In the genomic region with DNA sequence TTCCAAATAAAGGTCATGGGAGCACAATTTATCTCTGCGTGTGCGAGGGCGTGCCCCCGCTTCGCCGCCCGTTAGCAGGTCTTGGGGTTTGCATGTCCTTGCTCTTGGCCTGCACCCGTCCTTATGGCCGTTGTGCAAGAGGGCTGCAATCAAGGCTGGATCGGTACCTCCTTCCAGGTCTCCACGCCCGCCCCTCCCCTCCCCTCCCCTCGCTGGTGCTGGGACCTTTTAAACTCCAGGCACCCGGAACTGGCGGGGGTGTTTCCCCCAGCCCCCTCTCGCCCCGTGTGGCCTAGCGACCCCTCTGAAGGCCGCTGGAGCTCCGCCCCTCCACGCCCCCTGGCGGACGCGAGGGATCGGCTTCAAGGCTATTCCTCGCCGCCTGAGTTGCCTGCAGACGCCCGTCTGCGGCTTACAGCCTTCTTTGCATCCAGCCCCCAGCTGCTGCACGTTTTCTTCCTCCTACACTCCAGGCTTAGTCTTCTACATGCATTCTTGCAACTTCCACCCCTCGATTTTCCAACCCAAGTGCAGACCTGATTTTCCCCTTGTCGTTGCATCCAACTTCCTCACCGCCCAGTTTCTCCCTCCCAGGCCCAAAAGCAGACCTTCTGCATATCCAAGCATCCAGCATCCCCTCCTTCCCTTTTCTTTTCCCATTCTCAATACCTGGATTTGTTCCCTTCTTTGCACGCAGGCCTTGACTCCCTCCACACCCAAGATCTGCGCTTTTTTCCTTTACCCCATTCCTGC, we compare ENCODE assay signal across 8 cellular contexts. TPM values are rescaled to one million over a fixed set of nuclear protein-coding genes. Genes with fewer than 3 reads are reported as not detected.
DNase-seq lines count a peak whose midpoint lies in the region; ATAC-seq and TF ChIP-seq lines count a peak whose summit lies in the region.

No MANE protein-coding gene starts in this region.

- H3K36me3 Mint-ChIP-seq in activated CD4-positive, alpha-beta T cell treated with anti-CD3 and anti-CD28 coated beads, Interleukin-2, amount 10 ng/mL, durations not matched to agents 7 days and 5 days (ENCODE audit: low read depth): peaks cover 28% of the 10 kb centered on the region

- TF ChIP-seq CTCF in lower leg skin (IDR thresholded peaks at IDR 0.05): peak in 1 of 3 donors; percentile 36

- no peak for TF ChIP-seq POLR2A in lower leg skin (IDR thresholded peaks at IDR 0.05)

- H3K27me3 Mint-ChIP-seq in activated CD4-positive, alpha-beta T cell treated with anti-CD3 and anti-CD28 coated beads, Interleukin-2, amount 10 ng/mL, durations not matched to agents 7 days and 5 days: no peaks in the 10 kb centered on the region

- 1% methylated on average over 31 to 36 of the region's 36 CpGs for WGBS in lower leg skin, 2 donors

- CTCF ChIA-PET in activated CD4-positive, alpha-beta T cell treated with anti-CD3 and anti-CD28 coated beads, Interleukin-2, amount 10 ng/mL, durations not matched to agents 7 days and 5 days (lab: Charles Lee): interaction anchor here (0.9 to 4.9 kb wide), 6 partner anchors 11 to 104 kb away, joined by 3 to 28 read pairs (median 6); a partner anchor contains a TSS

- peak overlapping the region; percentile 94 for H3K4me3 ChIP-seq in lower leg skin (ENCODE audit: low read depth, poor library complexity, severe bottlenecking)

- no peaks in the 10 kb centered on the region for H3K9me3 Mint-ChIP-seq in activated CD4-positive, alpha-beta T cell treated with anti-CD3 and anti-CD28 coated beads, Interleukin-2, amount 10 ng/mL, durations not matched to agents 7 days and 5 days

- H3K4me3 Mint-ChIP-seq in activated CD4-positive, alpha-beta T cell treated with anti-CD3 and anti-CD28 coated beads, Interleukin-2, amount 10 ng/mL, durations not matched to agents 7 days and 5 days: peak overlapping the region; percentile 92

- intact Hi-C loops in lower leg skin (cut with DNase I; ENCODE audit: low total_unique reads): no loop called here

- peaks cover 40% of the 10 kb centered on the region for H3K4me1 Mint-ChIP-seq in activated CD4-positive, alpha-beta T cell treated with anti-CD3 and anti-CD28 coated beads, Interleukin-2, amount 10 ng/mL, durations not matched to agents 7 days and 5 days

- peak overlapping the region; percentile 77 for H3K27ac Mint-ChIP-seq in activated CD4-positive, alpha-beta T cell treated with anti-CD3 and anti-CD28 coated beads, Interleukin-2, amount 10 ng/mL, durations not matched to agents 7 days and 5 days

- ATAC-seq in GM18907 (IDR thresholded peaks at IDR 0.05; ENCODE audit: unreplicated experiment): peak; percentile 78
- ATAC-seq in HG03175 (IDR thresholded peaks at IDR 0.05; ENCODE audit: unreplicated experiment): peak; percentile 77

- peak; percentile 90 for DNase-seq in Ammon's horn (ENCODE audit: low spot score)
- peak; percentile 43 for DNase-seq in NCI-H446 treated with DMSO at 0.1 percent for 48 hours (lab: John Stamatoyannopoulos, UW)
- DNase-seq in activated CD4-positive, alpha-beta T cell treated with anti-CD3 and anti-CD28 coated beads, Interleukin-2, amount 10 ng/mL, durations not matched to agents 7 days and 5 days: peak; percentile 82
- peak; percentile 88 for DNase-seq in dermis blood vessel endothelial cell
- DNase-seq in lower leg skin (ENCODE audit: low spot score in 2 of 2): peak; percentile 69 to 94
- peak; percentile 73 for DNase-seq in stimulated activated CD4-positive, alpha-beta T cell treated with anti-CD3 and anti-CD28 coated beads, Interleukin-4, amount 100 ng/mL, for 4 hours

- POLR2A ChIA-PET in activated CD4-positive, alpha-beta T cell treated with anti-CD3 and anti-CD28 coated beads, Interleukin-2, amount 10 ng/mL, durations not matched to agents 7 days and 5 days (lab: Charles Lee): interaction anchor here (0.7 kb wide), 1 partner anchor 12 kb away, joined by 3 read pairs; a partner anchor contains a TSS

RNA-seq across cellular contexts. Expression of a gene that starts 0.6 kb away (rescaled TPM):
- total RNA-seq in activated CD4-positive, alpha-beta T cell treated with anti-CD3 and anti-CD28 coated beads, Interleukin-2, amount 10 ng/mL, durations not matched to agents 7 days and 5 days: 10 to 100 TPM; 25.1 to 27.3 TPM
- 107 and 137 TPM in 2 replicates for total RNA-seq in dermis blood vessel endothelial cell
- total RNA-seq in lower leg skin: 10 to 100 TPM; 13.7 to 45.0 (median 36.9) TPM

RNA-seq across cellular contexts. Expression of a gene that starts 11.8 kb away (rescaled TPM):
- 10 to 100 TPM; 32.7 to 34.7 TPM for total RNA-seq in activated CD4-positive, alpha-beta T cell treated with anti-CD3 and anti-CD28 coated beads, Interleukin-2, amount 10 ng/mL, durations not matched to agents 7 days and 5 days
- total RNA-seq in dermis blood vessel endothelial cell (33.2 and 36.3 TPM in 2 replicates), lower leg skin (10 to 100 TPM; 17.3 to 27.8 (median 18.5) TPM)

Comparison
In these comparisons a context has a peak if more than half of its experiments do, and no peak if none do; other contexts are left out.
1. Peak in every context shown above with its lines: DNase-seq, ATAC-seq and H3K4me3 ChIP-seq.